Comparison of ENCODE assay signal across 28 cellular contexts in the genomic region with DNA sequence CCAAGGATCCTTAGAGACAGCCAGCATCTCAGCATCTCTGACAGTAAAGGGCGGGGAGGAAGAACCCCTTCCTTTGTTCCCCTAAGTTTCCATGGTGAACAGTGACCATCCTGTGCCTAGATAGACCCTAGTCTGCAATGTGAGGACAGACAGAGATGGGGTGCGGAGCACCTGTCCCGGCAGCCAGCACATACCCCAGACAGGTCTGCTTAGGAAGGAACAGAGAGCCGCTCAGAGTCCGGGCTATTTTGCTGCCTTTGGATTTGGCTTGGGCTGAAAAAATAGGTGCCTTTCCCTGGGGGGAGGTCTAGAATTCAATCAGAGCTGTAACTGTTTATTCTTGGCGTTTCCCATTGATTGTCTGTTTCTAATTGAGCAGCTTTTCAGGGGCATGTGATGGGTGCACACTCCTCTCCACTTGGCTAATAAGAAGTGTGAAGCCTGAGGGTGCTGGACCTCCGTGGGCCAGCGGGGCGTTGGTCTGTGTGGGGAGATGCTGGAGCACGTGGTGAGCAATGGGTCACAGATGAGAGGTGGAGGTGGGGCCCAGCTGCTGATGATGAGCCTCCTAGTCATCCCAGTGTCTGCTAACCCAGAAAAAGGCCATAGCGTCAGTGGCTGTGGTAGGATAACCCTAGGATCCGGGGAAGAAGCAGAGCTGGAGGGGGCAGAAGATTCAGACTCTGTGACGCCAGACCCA.
DNase-seq lines count a peak whose midpoint lies in the region; ATAC-seq, FAIRE-seq and TF ChIP-seq lines count a peak whose summit lies in the region.
"Had no signal": no experiment of that assay in that cellular context is flagged by ENCODE, and none has a peak within 500 bp of the region (broad histone marks: within the 10 kb centered on the region; RNA-seq: fewer than 3 reads in every experiment).

No MANE protein-coding gene starts in this region.

- H3K27me3 ChIP-seq in heart right ventricle: no peaks in the 10 kb centered on the region
- no peaks in the 10 kb centered on the region for H3K27me3 ChIP-seq in upper lobe of right lung
- H3K27me3 ChIP-seq: BLaER1, gastrocnemius medialis, upper lobe of left lung had no signal

- intact Hi-C loops in Right ventricle myocardium inferior (cut with DNase I): loop anchor here (5.0 kb wide), 1 partner anchor 45 kb away; no protein-coding TSS in a partner anchor
- intact Hi-C loops in heart right ventricle (cut with DNase I): loop anchor here in 2 of 10 donors (5.0 kb wide), 2 partner anchors 40 to 45 kb away; no protein-coding TSS in a partner anchor
- intact Hi-C loops in upper lobe of right lung (cut with DNase I): no loop called here

- H3K27me3 Mint-ChIP-seq in activated CD8-positive, alpha-beta memory T cell treated with anti-CD3 and anti-CD28 coated beads, Interleukin-2, amount 10 ng/mL, durations not matched to agents 7 days and 5 days: no peaks in the 10 kb centered on the region
- H3K27me3 Mint-ChIP-seq: activated naive CD8-positive, alpha-beta T cell treated with anti-CD3 and anti-CD28 coated beads, Interleukin-2, amount 10 ng/mL, durations not matched to agents 7 days and 5 days; activated T-helper 17 cell treated with anti-CD3 and anti-CD28 coated beads, Interleukin-2, amount 50 U/mL, for 72 hours had no signal

- 96% methylated on average over 13 of the region's 13 CpGs for WGBS in heart right ventricle, 2 donors

- no peak for TF ChIP-seq POLR2A in GM12891 (IDR thresholded peaks at IDR 0.05; ENCODE audit: low read depth, low read length)

- H3K4me3 Mint-ChIP-seq in activated CD8-positive, alpha-beta memory T cell treated with anti-CD3 and anti-CD28 coated beads, Interleukin-2, amount 10 ng/mL, durations not matched to agents 7 days and 5 days: no peak overlapping the region
- H3K4me3 Mint-ChIP-seq: activated naive CD8-positive, alpha-beta T cell treated with anti-CD3 and anti-CD28 coated beads, Interleukin-2, amount 10 ng/mL, durations not matched to agents 7 days and 5 days; activated T-helper 17 cell treated with anti-CD3 and anti-CD28 coated beads, Interleukin-2, amount 50 U/mL, for 72 hours; central memory CD8-positive, alpha-beta T cell had no signal

- H3K27ac Mint-ChIP-seq in activated CD8-positive, alpha-beta memory T cell treated with anti-CD3 and anti-CD28 coated beads, Interleukin-2, amount 10 ng/mL, durations not matched to agents 7 days and 5 days: no peak overlapping the region
- H3K27ac Mint-ChIP-seq: activated naive CD8-positive, alpha-beta T cell treated with anti-CD3 and anti-CD28 coated beads, Interleukin-2, amount 10 ng/mL, durations not matched to agents 7 days and 5 days; activated T-helper 17 cell treated with anti-CD3 and anti-CD28 coated beads, Interleukin-2, amount 50 U/mL, for 72 hours had no signal

- ATAC-seq in Right ventricle myocardium inferior (no peak), heart right ventricle (no peak), left lobe of liver (no peak), upper lobe of right lung (no peak)
- no peak for ATAC-seq in activated CD8-positive, alpha-beta memory T cell treated with anti-CD3 and anti-CD28 coated beads, Interleukin-2, amount 10 ng/mL, durations not matched to agents 7 days and 5 days
- ATAC-seq: A549; activated T-helper 17 cell treated with anti-CD3 and anti-CD28 coated beads, Interleukin-2, amount 50 U/mL, for 72 hours; gastrocnemius medialis; HCT116; K562 had no signal

- no peaks in the 10 kb centered on the region for H3K9me3 Mint-ChIP-seq in activated CD8-positive, alpha-beta memory T cell treated with anti-CD3 and anti-CD28 coated beads, Interleukin-2, amount 10 ng/mL, durations not matched to agents 7 days and 5 days (ENCODE audit: low read depth)
- H3K9me3 Mint-ChIP-seq: activated naive CD8-positive, alpha-beta T cell treated with anti-CD3 and anti-CD28 coated beads, Interleukin-2, amount 10 ng/mL, durations not matched to agents 7 days and 5 days; activated T-helper 17 cell treated with anti-CD3 and anti-CD28 coated beads, Interleukin-2, amount 50 U/mL, for 72 hours; central memory CD8-positive, alpha-beta T cell had no signal

- H3K4me1 ChIP-seq in heart right ventricle (peaks cover 0 to 32% (median 4%) of the 10 kb centered on the region in 9 donors), upper lobe of right lung (no peaks in the 10 kb centered on the region)
- H3K4me1 ChIP-seq: A549 had no signal

- peaks cover 0 to 23% (median 0%) of the 10 kb centered on the region in 9 donors for H3K36me3 ChIP-seq in heart right ventricle
- H3K36me3 ChIP-seq in upper lobe of right lung: peaks cover 6% of the 10 kb centered on the region
- H3K36me3 ChIP-seq: gastrocnemius medialis had no signal

- DNase-seq in Right ventricle myocardium inferior (ENCODE audit: missing footprints) (peak; percentile 21), heart right ventricle (no peak), left lobe of liver (ENCODE audit: low spot score) (peak; percentile 35), upper lobe of right lung (peak; percentile 51), RPMI8226 (no peak), GM12891 (ENCODE audit: insufficient read length, low spot score) (no peak), iPS-NIHi7 (ENCODE audit: extremely low spot score) (no peak)
- peak; percentile 15 for DNase-seq in activated CD8-positive, alpha-beta memory T cell treated with anti-CD3 and anti-CD28 coated beads, Interleukin-2, amount 10 ng/mL, durations not matched to agents 7 days and 5 days
- DNase-seq: activated naive CD8-positive, alpha-beta T cell treated with anti-CD3 and anti-CD28 coated beads, Interleukin-2, amount 10 ng/mL, durations not matched to agents 7 days and 5 days; Calu3; effector CD4-positive, alpha-beta T cell; mammary epithelial cell; NCI-H1694; NCI-H748 treated with DMSO at 0.1 percent for 48 hours; occipital lobe; Right ventricle myocardium superior; stimulated activated CD4-positive, alpha-beta T cell treated with anti-CD3 and anti-CD28 coated beads, Interleukin-12 subunit alpha, Interleukin-12 subunit beta, amount 100 ng/mL, for 4 hours; T1000 had no signal

- H3K4me3 ChIP-seq in heart right ventricle: no peak overlapping the region
- no peak overlapping the region for H3K4me3 ChIP-seq in upper lobe of right lung
- H3K4me3 ChIP-seq: A549, BLaER1, gastrocnemius medialis, K562, upper lobe of left lung had no signal

- no peak overlapping the region for H3K27ac ChIP-seq in heart right ventricle
- H3K27ac ChIP-seq in upper lobe of right lung: no peak overlapping the region
- H3K27ac ChIP-seq: A549, BLaER1, gastrocnemius medialis, upper lobe of left lung had no signal

- H3K4me1 Mint-ChIP-seq in activated CD8-positive, alpha-beta memory T cell treated with anti-CD3 and anti-CD28 coated beads, Interleukin-2, amount 10 ng/mL, durations not matched to agents 7 days and 5 days: no peaks in the 10 kb centered on the region
- H3K4me1 Mint-ChIP-seq: activated T-helper 17 cell treated with anti-CD3 and anti-CD28 coated beads, Interleukin-2, amount 50 U/mL, for 72 hours; central memory CD8-positive, alpha-beta T cell had no signal

- FAIRE-seq in GM12891 (lab: Jason Lieb, UNC): no peak
- FAIRE-seq: A549, GM18507, islet of Langerhans, K562 had no signal

- no peaks in the 10 kb centered on the region for H3K36me3 Mint-ChIP-seq in activated CD8-positive, alpha-beta memory T cell treated with anti-CD3 and anti-CD28 coated beads, Interleukin-2, amount 10 ng/mL, durations not matched to agents 7 days and 5 days
- H3K36me3 Mint-ChIP-seq: activated naive CD8-positive, alpha-beta T cell treated with anti-CD3 and anti-CD28 coated beads, Interleukin-2, amount 10 ng/mL, durations not matched to agents 7 days and 5 days had no signal

- no peak for TF ChIP-seq CTCF in heart right ventricle (IDR thresholded peaks at IDR 0.05)
- no peak for TF ChIP-seq CTCF in upper lobe of right lung (IDR thresholded peaks at IDR 0.05)

- CTCF ChIA-PET in activated CD8-positive, alpha-beta memory T cell treated with anti-CD3 and anti-CD28 coated beads, Interleukin-2, amount 10 ng/mL, durations not matched to agents 7 days and 5 days (lab: Charles Lee): no interaction called here

- H3K9me3 ChIP-seq in heart right ventricle (no peaks in the 10 kb centered on the region), upper lobe of right lung (no peaks in the 10 kb centered on the region)
- H3K9me3 ChIP-seq: A549, BLaER1, gastrocnemius medialis, upper lobe of left lung had no signal

TF ChIP-seq in GM12891, 5 proteins besides CTCF, POLR2A, EP300 and RAD21:
- TF ChIP-seq TAF1 (IDR thresholded peaks at IDR 0.05; ENCODE audit: low read depth, low read length): no peak
- TF ChIP-seq POLR2AphosphoS5 (IDR thresholded peaks at IDR 0.05; ENCODE audit: low read depth, low read length): no peak
- TF ChIP-seq PAX5 (IDR thresholded peaks at IDR 0.05; ENCODE audit: insufficient read depth, low read length, severe bottlenecking): no peak
- TF ChIP-seq POU2F2 (IDR thresholded peaks at IDR 0.05; ENCODE audit: low read depth, low read length): no peak
- no peak for TF ChIP-seq SPI1 (IDR thresholded peaks at IDR 0.05; ENCODE audit: low read depth, low read length)

Comparison
In these comparisons a context has a peak if more than half of its experiments do, and no peak if none do; other contexts are left out.
1. DNase-seq: peak in Right ventricle myocardium inferior (single experiment), activated CD8-positive, alpha-beta memory T cell treated with anti-CD3 and anti-CD28 coated beads, Interleukin-2, amount 10 ng/mL, durations not matched to agents 7 days and 5 days (single experiment), left lobe of liver (single experiment) and upper lobe of right lung (single experiment); none in heart right ventricle (0 of 2), RPMI8226 (single experiment), GM12891 (single experiment) and iPS-NIHi7 (single experiment).